8 cellular contexts compared by ENCODE assay signal in the genomic region with DNA sequence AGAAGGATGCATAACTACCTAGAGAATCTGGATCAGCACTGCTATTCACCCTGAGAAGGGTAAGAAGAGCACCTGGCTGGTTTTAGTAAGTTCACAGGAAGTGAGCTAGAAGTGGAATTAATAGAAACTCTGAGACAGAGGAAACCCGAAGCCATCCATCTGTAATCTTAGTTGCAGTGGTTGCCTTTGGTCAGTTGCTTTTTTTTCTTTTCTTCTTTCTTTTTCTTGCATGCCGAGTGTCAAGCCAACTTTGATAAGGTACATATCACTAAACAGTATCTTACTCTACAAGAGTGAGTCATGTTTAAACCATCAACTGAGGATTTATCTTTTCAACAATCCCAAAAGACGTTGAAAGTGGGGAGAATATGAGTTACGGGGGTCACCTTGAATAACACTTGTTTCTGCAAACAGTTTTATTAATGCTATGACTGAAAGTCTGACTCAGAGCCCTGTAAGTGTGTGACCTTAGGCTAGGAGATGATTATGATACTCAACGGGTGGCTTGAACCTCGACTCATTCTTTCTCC. TPM values are rescaled to one million over a fixed set of nuclear protein-coding genes. Genes with fewer than 3 reads are reported as not detected.
DNase-seq lines count a peak whose midpoint lies in the region; ATAC-seq and TF ChIP-seq lines count a peak whose summit lies in the region.

No MANE protein-coding gene starts in this region.

- H3K27ac Mint-ChIP-seq in activated CD4-positive, alpha-beta memory T cell treated with anti-CD3 and anti-CD28 coated beads, Interleukin-2, amount 10 ng/mL, durations not matched to agents 7 days and 5 days = peak overlapping the region; percentile 58

- DNase-seq in activated T-cell treated with anti-CD3 and anti-CD28 coated beads, Interleukin-2, amount 50 U/mL, for 4 hours = no peak
- DNase-seq in activated T-cell treated with anti-CD3 and anti-CD28 coated beads, Interleukin-2, amount 50 U/mL, for 1 hour = no peak
- no peak for DNase-seq in activated CD4-positive, alpha-beta memory T cell treated with anti-CD3 and anti-CD28 coated beads, Interleukin-2, amount 10 ng/mL, durations not matched to agents 7 days and 5 days
- no peak for DNase-seq in tibial artery
- no peak for DNase-seq in NCI-H2196 treated with DMSO at 0.1 percent for 48 hours (lab: John Stamatoyannopoulos, UW; ENCODE audit: unreplicated experiment)
- no peak for DNase-seq in NCI-H187 (lab: John Stamatoyannopoulos, UW)
- DNase-seq in cardiac septum (ENCODE audit: low spot score) = no peak

- H3K4me1 ChIP-seq in tibial artery = peaks cover 0 to 82% (median 28%) of the 10 kb centered on the region in 4 donors

- no peak for TF ChIP-seq CTCF in tibial artery (IDR thresholded peaks at IDR 0.05)

- CTCF ChIA-PET in activated CD4-positive, alpha-beta memory T cell treated with anti-CD3 and anti-CD28 coated beads, Interleukin-2, amount 10 ng/mL, durations not matched to agents 7 days and 5 days (lab: Charles Lee) = interaction anchor here (0.5 to 1.3 kb wide), 3 partner anchors 27 to 64 kb away, joined by 3 read pairs; partner anchors contain the start of gene C12orf75

- peaks cover 4% of the 10 kb centered on the region for H3K36me3 Mint-ChIP-seq in activated T-cell treated with anti-CD3 and anti-CD28 coated beads, Interleukin-2, amount 50 U/mL, for 4 hours (ENCODE audit: insufficient read depth)
- H3K36me3 Mint-ChIP-seq in activated CD4-positive, alpha-beta memory T cell treated with anti-CD3 and anti-CD28 coated beads, Interleukin-2, amount 10 ng/mL, durations not matched to agents 7 days and 5 days (ENCODE audit: low read depth) = peaks cover 65% of the 10 kb centered on the region

- H3K4me1 Mint-ChIP-seq in activated T-cell treated with anti-CD3 and anti-CD28 coated beads, Interleukin-2, amount 50 U/mL, for 4 hours (ENCODE audit: low read depth) = peaks cover 19% of the 10 kb centered on the region
- peaks cover 54% of the 10 kb centered on the region for H3K4me1 Mint-ChIP-seq in activated CD4-positive, alpha-beta memory T cell treated with anti-CD3 and anti-CD28 coated beads, Interleukin-2, amount 10 ng/mL, durations not matched to agents 7 days and 5 days

- H3K36me3 ChIP-seq in tibial artery = no peaks in the 10 kb centered on the region

- ATAC-seq in activated T-cell treated with anti-CD3 and anti-CD28 coated beads, Interleukin-2, amount 50 U/mL, for 4 hours = peak; percentile 67 to 77
- peak; percentile 71 for ATAC-seq in HG03025 (IDR thresholded peaks at IDR 0.05; ENCODE audit: low FRiP score, unreplicated experiment)

- no peaks in the 10 kb centered on the region for H3K27me3 ChIP-seq in tibial artery

- no peaks in the 10 kb centered on the region for H3K27me3 Mint-ChIP-seq in activated T-cell treated with anti-CD3 and anti-CD28 coated beads, Interleukin-2, amount 50 U/mL, for 4 hours (ENCODE audit: low read depth)
- no peaks in the 10 kb centered on the region for H3K27me3 Mint-ChIP-seq in activated CD4-positive, alpha-beta memory T cell treated with anti-CD3 and anti-CD28 coated beads, Interleukin-2, amount 10 ng/mL, durations not matched to agents 7 days and 5 days

- no peak overlapping the region for H3K4me3 ChIP-seq in tibial artery

- intact Hi-C loops in tibial artery (cut with DNase I; ENCODE audit: low total_unique reads) = no loop called here
- intact Hi-C loops in cardiac septum (cut with DNase I) = no loop called here

- no peaks in the 10 kb centered on the region for H3K9me3 Mint-ChIP-seq in activated T-cell treated with anti-CD3 and anti-CD28 coated beads, Interleukin-2, amount 50 U/mL, for 4 hours
- no peaks in the 10 kb centered on the region for H3K9me3 Mint-ChIP-seq in activated CD4-positive, alpha-beta memory T cell treated with anti-CD3 and anti-CD28 coated beads, Interleukin-2, amount 10 ng/mL, durations not matched to agents 7 days and 5 days

- peak overlapping the region; percentile 35 to 58 for H3K27ac ChIP-seq in tibial artery

- POLR2A ChIA-PET in activated CD4-positive, alpha-beta memory T cell treated with anti-CD3 and anti-CD28 coated beads, Interleukin-2, amount 10 ng/mL, durations not matched to agents 7 days and 5 days (lab: Charles Lee) = interaction anchor here (0.6 to 3.1 kb wide), 7 partner anchors 10 to 1416 kb away, joined by 3 to 22 read pairs (median 3); no protein-coding TSS in a partner anchor

- no peaks in the 10 kb centered on the region for H3K9me3 ChIP-seq in tibial artery

- H3K4me3 Mint-ChIP-seq in activated T-cell treated with anti-CD3 and anti-CD28 coated beads, Interleukin-2, amount 50 U/mL, for 4 hours = no peak overlapping the region
- H3K4me3 Mint-ChIP-seq in activated CD4-positive, alpha-beta memory T cell treated with anti-CD3 and anti-CD28 coated beads, Interleukin-2, amount 10 ng/mL, durations not matched to agents 7 days and 5 days = no peak overlapping the region

RNA-seq across cellular contexts. Expression of gene C12orf75, which starts 26.7 kb away (rescaled TPM):
- total RNA-seq in activated T-cell treated with anti-CD3 and anti-CD28 coated beads, Interleukin-2, amount 50 U/mL, for 4 hours = 10 to 100 TPM; 10.1 to 11.0 (median 10.7) TPM
- total RNA-seq in activated CD4-positive, alpha-beta memory T cell treated with anti-CD3 and anti-CD28 coated beads, Interleukin-2, amount 10 ng/mL, durations not matched to agents 7 days and 5 days = 100 to 1,000 TPM; 288 to 312 TPM
- 2.6 TPM for total RNA-seq in cardiac septum

Comparison
In these comparisons a context has a peak if more than half of its experiments do, and no peak if none do; other contexts are left out.
1. RNA of gene C12orf75, which starts 26.7 kb away (total RNA-seq): 288 to 312 TPM in activated CD4-positive, alpha-beta memory T cell treated with anti-CD3 and anti-CD28 coated beads, Interleukin-2, amount 10 ng/mL, durations not matched to agents 7 days and 5 days; 10.1 to 11.0 TPM in activated T-cell treated with anti-CD3 and anti-CD28 coated beads, Interleukin-2, amount 50 U/mL, for 4 hours and 2.6 TPM in cardiac septum (single experiment); every median in the first group is over 10 times any median in the second.